18 cellular contexts compared by ENCODE assay signal in genomic region chr9:112158629-112159228, GRCh38. TPM values are rescaled to one million over a fixed set of nuclear protein-coding genes. Genes with fewer than 3 reads are reported as not detected.
A peak's percentile ranks its signal among the peaks of the same experiment; 100 is the strongest.
DNase-seq lines count a peak whose midpoint lies in the region; ATAC-seq, FAIRE-seq and TF ChIP-seq lines count a peak whose summit lies in the region.
"Had no signal": no experiment of that assay in that cellular context is flagged by ENCODE, and none has a peak within 500 bp of the region (broad histone marks: within the 10 kb centered on the region; RNA-seq: fewer than 3 reads in every experiment).

No MANE protein-coding gene starts in this region.

- H3K4me1 Mint-ChIP-seq in mesothelial cell of epicardium (peaks cover 13% of the 10 kb centered on the region), natural killer cell (peaks cover 53 to 58% of the 10 kb centered on the region in 2 donors)
- H3K4me1 Mint-ChIP-seq: CD4-positive, CD25-positive, alpha-beta regulatory T cell; H9 had no signal

- DNase-seq in NCI-H82 (lab: John Stamatoyannopoulos, UW) (peak; percentile 6), NCI-H82 treated with DMSO at 0.1 percent for 48 hours (lab: John Stamatoyannopoulos, UW; ENCODE audit: unreplicated experiment) (no peak), G401 (ENCODE audit: low spot score) (peak; percentile 4), NCI-H69 (lab: John Stamatoyannopoulos, UW) (peak; percentile 79), mesothelial cell of epicardium (ENCODE audit: low spot score in 2 of 2, unreplicated experiment in 2 of 2) (no peak), frontal cortex (ENCODE audit: low spot score in 2 of 2) (no peak), natural killer cell (no peak)
- DNase-seq: 8988T; Caco-2; CD4-positive, CD25-positive, alpha-beta regulatory T cell; H9; NCI-H1092 treated with DMSO at 0.1 percent for 48 hours; NCI-H187; SJCRH30 had no signal

- TF ChIP-seq CTCF in mesothelial cell of epicardium (IDR thresholded peaks at IDR 0.05; ENCODE audit: unreplicated experiment) (no peak), natural killer cell (IDR thresholded peaks at IDR 0.05) (no peak)

- no peaks in the 10 kb centered on the region for H3K9me3 Mint-ChIP-seq in mesothelial cell of epicardium
- H3K9me3 Mint-ChIP-seq in natural killer cell: no peaks in the 10 kb centered on the region
- H3K9me3 Mint-ChIP-seq: CD4-positive, CD25-positive, alpha-beta regulatory T cell; H9 had no signal

- H3K27me3 Mint-ChIP-seq in mesothelial cell of epicardium (ENCODE audit: low read depth) (no peaks in the 10 kb centered on the region), natural killer cell (ENCODE audit: low read depth in 2 of 2) (no peaks in the 10 kb centered on the region)
- H3K27me3 Mint-ChIP-seq: B cell; CD4-positive, CD25-positive, alpha-beta regulatory T cell had no signal

- H3K4me3 Mint-ChIP-seq in mesothelial cell of epicardium: no peak overlapping the region
- H3K4me3 Mint-ChIP-seq in natural killer cell: no peak overlapping the region
- H3K4me3 Mint-ChIP-seq: B cell; CD4-positive, CD25-positive, alpha-beta regulatory T cell; H9 had no signal

- H3K27ac Mint-ChIP-seq in mesothelial cell of epicardium (peak overlapping the region; percentile 75), natural killer cell (no peak overlapping the region)
- H3K27ac Mint-ChIP-seq: B cell; CD4-positive, CD25-positive, alpha-beta regulatory T cell had no signal

- intact Hi-C loops in natural killer cell (cut with micrococcal nuclease): no loop called here

- in situ Hi-C loops in G401 (cut with HindIII; ENCODE audit: low sequenced_read_pairs): no loop called here

- ATAC-seq in natural killer cell (no peak), HG03025 (IDR thresholded peaks at IDR 0.05; ENCODE audit: low FRiP score, unreplicated experiment) (no peak)
- ATAC-seq: GM12878 had no signal

- FAIRE-seq in frontal cortex (lab: Jason Lieb, UNC): no peak
- FAIRE-seq: GM12878, HTR-8/SVneo had no signal

- H3K36me3 Mint-ChIP-seq in mesothelial cell of epicardium (peaks cover 3% of the 10 kb centered on the region), natural killer cell (no peaks in the 10 kb centered on the region)

RNA-seq across cellular contexts. Expression of gene SUSD1, which starts 16.4 kb away (rescaled TPM):
- total RNA-seq in G401 (2014; rRNA removed; shearing (Covaris generic)): 5.2 and 6.1 TPM in 2 replicates
- total RNA-seq in mesothelial cell of epicardium (24.1 to 26.0 TPM (median 25.8 TPM) in 3 replicates), frontal cortex (63.6 TPM), natural killer cell (10 to 100 TPM; 74.1 to 97.4 (median 86.9) TPM)

Comparison
In these comparisons a context has a peak if more than half of its experiments do, and no peak if none do; other contexts are left out.
1. DNase-seq: peak in NCI-H82 (single experiment), G401 (single experiment) and NCI-H69 (single experiment); none in NCI-H82 treated with DMSO at 0.1 percent for 48 hours (single experiment), mesothelial cell of epicardium (0 of 2), frontal cortex (0 of 2) and natural killer cell (single experiment).